ENCODE assay signal across 8 cellular contexts in the genomic region with DNA sequence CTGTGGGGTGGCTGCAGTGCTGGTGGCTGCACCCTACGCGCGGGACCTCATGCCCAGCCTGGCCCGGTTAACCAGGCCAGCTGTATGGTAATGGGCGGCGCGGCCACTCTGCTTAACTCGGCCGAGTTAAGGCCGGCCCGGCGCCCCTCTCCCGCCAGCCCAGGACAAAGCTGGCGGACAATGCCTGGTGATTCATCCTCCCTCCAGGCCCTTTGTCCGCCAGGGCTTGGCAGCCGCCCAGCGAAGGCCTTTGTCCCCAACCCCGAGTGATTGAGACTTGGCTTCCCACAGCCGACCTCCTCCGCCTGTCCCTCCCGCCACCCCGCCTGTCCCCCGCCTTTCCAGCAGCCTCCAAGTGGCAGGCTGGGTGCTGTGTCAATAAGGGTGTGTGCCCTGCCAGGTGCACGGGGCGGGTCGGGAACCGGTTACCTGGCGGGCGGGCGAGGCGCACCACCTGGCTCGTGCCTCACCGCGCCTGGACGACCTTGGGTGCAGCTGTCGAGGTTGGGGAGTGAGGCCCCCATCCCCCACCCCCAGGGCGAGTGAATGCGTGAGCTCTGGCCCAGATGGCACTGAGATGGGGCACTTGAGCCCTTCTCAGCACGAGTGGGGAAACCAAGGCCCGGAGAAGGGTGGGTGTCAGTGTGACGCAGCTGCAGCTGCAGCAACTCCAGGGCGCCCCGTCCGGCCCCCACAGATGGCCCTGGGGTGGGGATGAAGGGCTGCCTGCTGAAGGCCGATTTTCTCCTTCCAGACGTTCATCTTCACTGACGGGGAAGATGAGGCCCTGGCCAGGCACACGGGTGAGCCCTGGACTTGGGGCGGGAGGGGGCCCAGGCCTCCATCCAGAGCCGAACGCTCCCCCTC. TPM values are rescaled to one million over a fixed set of nuclear protein-coding genes. Genes with fewer than 3 reads are reported as not detected.
A peak's percentile ranks its signal among the peaks of the same experiment; 100 is the strongest.
DNase-seq lines count a peak whose midpoint lies in the region; ATAC-seq and TF ChIP-seq lines count a peak whose summit lies in the region.

No MANE protein-coding gene starts in this region.

- H3K9me3 ChIP-seq in left lung (no peaks in the 10 kb centered on the region), subcutaneous abdominal adipose tissue (ENCODE audit: control insufficient read depth in 5 of 5, low read length in 5 of 5) (no peaks in the 10 kb centered on the region)

- H3K36me3 ChIP-seq in left lung (peaks cover 0 to 42% of the 10 kb centered on the region in 2 donors), subcutaneous abdominal adipose tissue (ENCODE audit: control insufficient read depth in 5 of 5, insufficient read depth in 5 of 5, low read length in 5 of 5) (peaks cover 0 to 41% (median 39%) of the 10 kb centered on the region in 5 donors)

- peak overlapping the region; percentile 15 to 81 for H3K4me3 ChIP-seq in left lung
- peak overlapping the region in 4 of 5 donors; percentile 59 to 89 (median 87) for H3K4me3 ChIP-seq in subcutaneous abdominal adipose tissue (ENCODE audit: low read depth in 1 of 5, low read length in 5 of 5)

- DNase-seq in HT1080 (ENCODE audit: low read depth) (peak; percentile 50), NCI-H774 (lab: John Stamatoyannopoulos, UW) (peak; percentile 98), dedifferentiated amniotic fluid mesenchymal stem cell (ENCODE audit: extremely low spot score) (peak; percentile 44), left lung (peak; percentile 91 to 94)

- intact Hi-C loops in left lung (cut with DNase I): no loop called here

- H3K27me3 ChIP-seq in left lung (peaks cover 0 to 5% of the 10 kb centered on the region in 2 donors), subcutaneous abdominal adipose tissue (ENCODE audit: control insufficient read depth in 5 of 5, insufficient read depth in 4 of 5, low read length in 5 of 5) (no peaks in the 10 kb centered on the region)

- peak overlapping the region in 2 of 5 donors; percentile 67 to 82 for H3K9ac ChIP-seq in subcutaneous abdominal adipose tissue (ENCODE audit: low read length in 5 of 5)

- peak overlapping the region; percentile 82 to 85 for H3K27ac ChIP-seq in left lung
- peak overlapping the region; percentile 81 for H3K27ac ChIP-seq in subcutaneous abdominal adipose tissue (ENCODE audit: low read depth, low read length)

- peak; percentile 63 for ATAC-seq in left lung
- no peak for ATAC-seq in GM21526 (IDR thresholded peaks at IDR 0.05; ENCODE audit: low FRiP score, unreplicated experiment)
- ATAC-seq in GM19397 (IDR thresholded peaks at IDR 0.05; ENCODE audit: unreplicated experiment): no peak
- no peak for ATAC-seq in GM18873 (IDR thresholded peaks at IDR 0.05; ENCODE audit: low FRiP score, unreplicated experiment)

- no peak for TF ChIP-seq CTCF in left lung (IDR thresholded peaks at IDR 0.05)

- H3K4me1 ChIP-seq in left lung (peaks cover 60 to 92% of the 10 kb centered on the region in 2 donors), subcutaneous abdominal adipose tissue (ENCODE audit: control insufficient read depth in 5 of 5, insufficient read depth in 5 of 5, low read length in 5 of 5) (peaks cover 3 to 92% (median 90%) of the 10 kb centered on the region in 5 donors)

RNA-seq across cellular contexts. Expression of a gene that starts 4.6 kb away (rescaled TPM):
- total RNA-seq in HT1080 (2014; rRNA removed; shearing (Covaris generic)): 8.0 and 8.3 TPM in 2 replicates
- 4.3 and 4.7 TPM in 2 replicates for polyA plus RNA-seq in HT1080 (2015; cell fraction: cytosol; rRNA removed)
- 5.1 and 6.2 TPM in 2 replicates for polyA plus RNA-seq in HT1080 (2015; cell fraction: nucleus; rRNA removed)
- 10 to 100 TPM; 38.0 to 59.2 TPM for total RNA-seq in left lung

RNA-seq across cellular contexts. Expression of a gene that starts 31.1 kb away (rescaled TPM):
- 51.9 and 56.2 TPM in 2 replicates for total RNA-seq in HT1080 (2014; rRNA removed; shearing (Covaris generic))
- polyA plus RNA-seq in HT1080 (2015; cell fraction: cytosol; rRNA removed): 28.1 and 31.6 TPM in 2 replicates
- 87.9 and 90.3 TPM in 2 replicates for polyA plus RNA-seq in HT1080 (2015; cell fraction: nucleus; rRNA removed)
- 10 to 100 TPM; 22.5 to 24.7 TPM for total RNA-seq in left lung

RNA-seq across cellular contexts. Expression of a gene that starts 34.6 kb away (rescaled TPM):
- 4.7 and 5.2 TPM in 2 replicates for total RNA-seq in HT1080 (2014; rRNA removed; shearing (Covaris generic))
- 6.3 and 8.8 TPM in 2 replicates for polyA plus RNA-seq in HT1080 (2015; cell fraction: cytosol; rRNA removed)
- 11.2 and 15.7 TPM in 2 replicates for polyA plus RNA-seq in HT1080 (2015; cell fraction: nucleus; rRNA removed)
- 10 to 100 TPM; 19.0 to 19.3 TPM for total RNA-seq in left lung

RNA-seq across cellular contexts. Expression of a gene that starts 48.0 kb away (rescaled TPM):
- total RNA-seq in HT1080 (2014; rRNA removed; shearing (Covaris generic)): not detected in 2 replicates
- not detected in 2 replicates for polyA plus RNA-seq in HT1080 (2015; cell fraction: cytosol; rRNA removed)
- polyA plus RNA-seq in HT1080 (2015; cell fraction: nucleus; rRNA removed): not detected in 2 replicates
- total RNA-seq in left lung: not detected

Comparison
In these comparisons a context has a peak if more than half of its experiments do, and no peak if none do; other contexts are left out.
1. DNase-seq: peak in every context shown above with its lines; median percentile 98 in NCI-H774; 92 in left lung; 50 in HT1080; 44 in dedifferentiated amniotic fluid mesenchymal stem cell.